Comparison of ENCODE assay signal across 1 cellular context in the genomic region with DNA sequence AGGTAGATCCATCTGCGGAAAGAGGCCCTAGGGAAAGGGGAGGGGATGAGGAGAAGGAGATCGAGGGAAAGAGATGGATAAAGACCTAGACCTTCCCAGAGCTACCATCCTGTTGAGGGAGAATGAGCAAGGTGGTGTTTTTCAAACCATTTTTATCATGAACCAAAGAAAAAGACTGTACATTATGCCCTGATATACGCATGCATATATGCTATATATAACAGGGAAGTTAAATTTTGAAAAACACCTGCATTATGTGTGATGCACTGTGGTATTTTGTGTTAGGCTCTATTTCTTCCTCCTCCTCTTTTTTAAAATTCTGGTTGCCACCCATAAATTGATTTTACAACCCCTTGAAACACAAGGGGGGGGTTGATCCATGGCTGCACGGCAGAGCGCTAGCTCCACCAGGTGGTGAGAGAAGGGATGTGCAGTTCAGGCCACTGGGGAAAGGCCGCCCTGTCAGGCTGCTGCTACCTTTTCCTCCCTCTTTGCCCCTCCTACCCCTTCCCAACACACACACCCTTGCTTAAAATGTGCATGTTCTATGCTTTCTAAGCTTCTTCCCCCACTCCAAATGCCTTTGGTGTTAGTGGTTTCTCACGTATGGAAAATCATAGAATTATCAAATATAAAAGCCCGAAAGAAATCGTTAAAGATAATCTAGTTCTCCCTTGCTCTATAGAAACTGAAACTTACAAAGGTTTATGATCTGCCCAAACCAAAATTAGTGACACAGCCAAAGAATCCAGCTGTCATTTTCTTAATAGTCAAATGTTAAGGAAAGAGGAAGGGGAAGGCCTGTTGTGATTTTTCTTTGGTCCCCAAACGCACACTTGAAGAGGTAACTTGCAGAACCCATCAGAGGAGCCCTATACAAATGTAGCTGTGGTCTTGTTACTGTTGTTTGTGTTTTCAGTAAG.
TF ChIP-seq lines count a peak whose summit lies in the region.

No MANE protein-coding gene starts in this region.

TF ChIP-seq in SK-N-SH, 30 proteins besides CTCF, POLR2A, EP300 and RAD21 (continued from another document):
- TF ChIP-seq NRF1 (IDR thresholded peaks at IDR 0.05; ENCODE audit: low read depth, low read length) = no peak
- no peak for TF ChIP-seq MAX (IDR thresholded peaks at IDR 0.05; ENCODE audit: low read depth)
